In the genomic region with DNA sequence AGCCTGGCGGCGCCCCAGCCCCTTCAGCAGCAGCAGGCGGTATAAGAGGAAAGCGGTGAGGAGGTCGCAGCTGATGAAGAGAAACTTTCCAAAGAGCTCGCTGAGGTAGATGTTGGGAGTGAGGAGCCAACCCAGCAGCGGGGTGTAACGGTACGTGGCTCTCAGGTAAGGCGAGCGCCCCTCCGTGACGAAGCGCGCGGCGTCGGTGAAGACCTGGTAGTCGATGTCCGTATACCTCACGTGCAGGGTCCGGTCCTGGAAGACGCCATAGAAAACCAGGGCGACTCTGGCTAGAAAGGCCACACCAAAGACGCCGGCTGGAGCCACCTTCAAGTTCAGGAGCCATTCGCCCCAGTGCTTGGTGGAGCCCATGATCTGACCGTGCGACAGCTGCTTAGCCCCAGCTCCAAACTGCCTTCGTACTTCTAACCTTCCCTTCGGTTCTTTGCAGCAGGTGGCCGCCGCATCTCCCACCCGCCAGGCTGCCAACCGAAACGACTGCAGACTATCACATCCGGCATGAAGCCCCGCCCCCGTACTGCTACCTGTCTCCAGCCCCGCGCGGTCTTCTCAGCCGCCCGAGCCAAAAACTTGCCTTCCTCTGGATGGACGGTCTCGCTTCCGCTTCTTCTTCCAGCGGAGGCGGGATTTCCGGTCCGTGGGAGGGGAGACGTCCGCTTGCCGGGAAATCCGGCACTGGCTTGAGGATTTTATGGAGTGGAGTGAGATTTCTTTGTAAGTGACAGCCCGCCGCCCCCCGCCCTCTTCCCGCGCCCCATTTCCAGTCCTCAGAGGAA, we compare ENCODE assay signal across 8 cellular contexts. TPM values are rescaled to one million over a fixed set of nuclear protein-coding genes. Genes with fewer than 3 reads are reported as not detected.
DNase-seq lines count a peak whose midpoint lies in the region; ATAC-seq and TF ChIP-seq lines count a peak whose summit lies in the region.

PIGM (minus strand) TSS at position 623 of the 797 bp plus-strand sequence; CDS start at position 372, 251 bp downstream.

- TF ChIP-seq CTCF in PC-3 (conservative IDR thresholded peaks at IDR 0.05; ENCODE audit: low read depth, low read length): 0 out of 2 replicates have a peak, but pooled peaks have one; percentile 18

- ATAC-seq in GM21717 (IDR thresholded peaks at IDR 0.05; ENCODE audit: unreplicated experiment) (peak; percentile 96), PC-3 (peak; percentile 95)

- no peaks in the 10 kb centered on the region for H3K27me3 ChIP-seq in PC-3 (ENCODE audit: low read length)
- no peaks in the 10 kb centered on the region for H3K27me3 ChIP-seq in mucosa of stomach (ENCODE audit: control insufficient read depth, insufficient read depth, low read length)

- intact Hi-C loops in PC-3 (cut with micrococcal nuclease): loop anchor here (1.0 kb wide), 1 partner anchor 70 kb away; no protein-coding TSS in a partner anchor

- no peaks in the 10 kb centered on the region for H4K20me1 ChIP-seq in PC-3 (ENCODE audit: low read length)

- peaks cover 49% of the 10 kb centered on the region for H3K4me1 Mint-ChIP-seq in activated T-cell treated with anti-CD3 and anti-CD28 coated beads, Interleukin-2, amount 50 U/mL, for 24 hours (ENCODE audit: low read depth)

- DNase-seq in DMS53 (lab: John Stamatoyannopoulos, UW) (peak; percentile 99), PC-3 (peak; percentile 99), erythroblast (lab: John Stamatoyannopoulos, UW) (peak; percentile 90 to 92)
- peak; percentile 95 for DNase-seq in Jurkat, Clone E6-1 (ENCODE audit: low read depth, low spot score)
- DNase-seq in activated T-cell treated with anti-CD3 and anti-CD28 coated beads, Interleukin-2, amount 50 U/mL, for 24 hours: peak; percentile 93
- peak; percentile 97 for DNase-seq in stimulated activated CD8-positive, alpha-beta memory T cell treated with anti-CD3 and anti-CD28 coated beads, Interleukin-4, amount 100 ng/mL, for 48 hours

- peaks cover 27% of the 10 kb centered on the region for H3K36me3 Mint-ChIP-seq in activated T-cell treated with anti-CD3 and anti-CD28 coated beads, Interleukin-2, amount 50 U/mL, for 24 hours (ENCODE audit: low read depth)

- H3K79me2 ChIP-seq in PC-3 (ENCODE audit: low read length): peaks cover 33% of the 10 kb centered on the region

- H3K36me3 ChIP-seq in PC-3 (ENCODE audit: low read depth, low read length) (no peaks in the 10 kb centered on the region), mucosa of stomach (ENCODE audit: control insufficient read depth, insufficient read depth, low read length) (no peaks in the 10 kb centered on the region)

- no peaks in the 10 kb centered on the region for H3K9me3 Mint-ChIP-seq in activated T-cell treated with anti-CD3 and anti-CD28 coated beads, Interleukin-2, amount 50 U/mL, for 24 hours

- peak within 1 kb of the TSS; percentile 85 for H3K4me3 ChIP-seq in Jurkat, Clone E6-1 (ENCODE audit: low read length)
- H3K4me3 ChIP-seq in PC-3 (ENCODE audit: low read length) (peak within 1 kb of the TSS; percentile 80), mucosa of stomach (ENCODE audit: low read length) (peak within 1 kb of the TSS; percentile 74)

- peak within 1 kb of the TSS; percentile 91 for H3K4me3 Mint-ChIP-seq in activated T-cell treated with anti-CD3 and anti-CD28 coated beads, Interleukin-2, amount 50 U/mL, for 24 hours

- H3K4me1 ChIP-seq in PC-3 (ENCODE audit: insufficient read depth, low read length) (peaks cover 26% of the 10 kb centered on the region), mucosa of stomach (ENCODE audit: control insufficient read depth, insufficient read depth, low read length) (no peaks in the 10 kb centered on the region)

- peak within 1 kb of the TSS; percentile 95 for H3K27ac Mint-ChIP-seq in activated T-cell treated with anti-CD3 and anti-CD28 coated beads, Interleukin-2, amount 50 U/mL, for 24 hours

- no peaks in the 10 kb centered on the region for H3K27me3 Mint-ChIP-seq in activated T-cell treated with anti-CD3 and anti-CD28 coated beads, Interleukin-2, amount 50 U/mL, for 24 hours

- H3K4me2 ChIP-seq in PC-3 (ENCODE audit: low read length): peak within 1 kb of the TSS; percentile 94

- POLR2A ChIA-PET in PC-3 (lab: Charles Lee; ENCODE audit: unreplicated experiment): interaction anchor here (0.6 kb wide), 2 partner anchors 334 to 636 kb away, joined by 3 to 6 read pairs; no protein-coding TSS in a partner anchor

- CTCF ChIA-PET in PC-3 (lab: Charles Lee): no interaction called here

- BruUV-seq in PC-3 (replicated peaks; lab: Mats Ljungman, UMichigan): TSS peak; percentile 71

- TF ChIP-seq POLR2A in erythroblast (IDR thresholded peaks at IDR 0.05; ENCODE audit: low read length): peak; percentile 71

- H3K9me2 ChIP-seq in PC-3 (replicated peaks; ENCODE audit: low read length): no peaks in the 10 kb centered on the region

- H3K9me3 ChIP-seq in PC-3 (ENCODE audit: low read length) (no peaks in the 10 kb centered on the region), mucosa of stomach (ENCODE audit: control insufficient read depth, low read length) (no peaks in the 10 kb centered on the region)

- no peaks in the 10 kb centered on the region for H3F3A ChIP-seq in PC-3 (ENCODE audit: low read length, unreplicated experiment)

- H2AFZ ChIP-seq in PC-3 (ENCODE audit: low read length): peak within 1 kb of the TSS; percentile 94

- H3K27ac ChIP-seq in PC-3 (ENCODE audit: low read length): peak within 1 kb of the TSS; percentile 7; the same call in 1 of the 2 replicates

- H3K9ac ChIP-seq in PC-3 (ENCODE audit: low read length) (peak within 1 kb of the TSS; percentile 64), mucosa of stomach (ENCODE audit: low read length) (peak within 1 kb of the TSS; percentile 73)

RNA-seq across cellular contexts. Expression of gene PIGM, which starts in this region (rescaled TPM):
- 5.4 TPM for polyA plus RNA-seq in Jurkat, Clone E6-1 (2012; ENCODE audit: insufficient read depth, insufficient read length)
- total RNA-seq in PC-3 (2014; rRNA removed): 6.7 and 6.9 TPM in 2 replicates

Comparison
In these comparisons a context has a peak if more than half of its experiments do, and no peak if none do; other contexts are left out.
1. Peak in every context shown above with its lines: DNase-seq, ATAC-seq, H3K4me3 ChIP-seq and H3K27ac ChIP-seq.